ENCODE assay signal across 14 cellular contexts in the genomic region with DNA sequence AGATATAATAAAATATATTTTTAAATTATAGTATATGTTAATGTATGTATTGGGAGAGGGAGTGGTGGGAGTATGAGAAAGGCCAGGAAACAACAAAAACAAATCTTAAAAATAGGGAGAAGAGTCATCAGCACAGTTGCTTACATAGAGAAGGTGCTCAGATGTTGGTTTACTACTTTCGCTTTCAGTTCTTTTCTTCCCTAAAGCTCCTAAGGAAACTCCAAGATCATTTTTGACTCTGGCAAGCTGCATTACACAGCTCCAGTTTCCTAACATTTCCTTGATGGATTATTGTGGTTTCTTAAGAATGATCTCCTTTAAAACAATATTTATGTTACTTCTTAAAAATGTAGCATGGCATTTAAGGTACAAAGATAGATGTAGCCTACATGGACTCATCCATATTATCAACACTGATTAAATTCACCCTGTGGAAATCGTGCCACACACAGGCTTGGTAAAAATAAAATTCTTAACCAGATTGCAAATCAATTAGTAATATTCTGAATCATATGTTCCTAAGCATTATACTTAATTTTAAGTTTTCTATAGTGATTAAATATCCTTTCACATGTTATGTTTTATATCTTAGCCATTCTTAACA.
DNase-seq lines count a peak whose midpoint lies in the region; ATAC-seq and TF ChIP-seq lines count a peak whose summit lies in the region.
"Had no signal": no experiment of that assay in that cellular context is flagged by ENCODE, and none has a peak within 500 bp of the region (broad histone marks: within the 10 kb centered on the region; RNA-seq: fewer than 3 reads in every experiment).

No MANE protein-coding gene starts in this region.

- H3K9me3 Mint-ChIP-seq in CD8-positive, alpha-beta T cell, result peaks cover 5% of the 10 kb centered on the region
- H3K9me3 Mint-ChIP-seq in endothelial cell (ENCODE audit: unreplicated experiment), result no peaks in the 10 kb centered on the region

- DNase-seq in CD8-positive, alpha-beta T cell, result no peak
- DNase-seq in coronary artery (ENCODE audit: low spot score) (no peak), osteoblast (ENCODE audit: insufficient read length, low spot score, missing footprints) (no peak), endothelial cell (ENCODE audit: low spot score) (no peak), NCI-H1092 treated with DMSO at 0.1 percent for 48 hours (lab: John Stamatoyannopoulos, UW) (no peak)
- DNase-seq: activated CD4-positive, alpha-beta T cell treated with anti-CD3 and anti-CD28 coated beads for 36 hours; adrenal gland; GOT3; NCI-H1105; spleen; stimulated activated naive B cell treated with anti-CD40 and anti-IgM and Interleukin-4, amounts not matched to agents 10 μg/mL and 1 μg/mL and 100 μg/mL, for 72 hours had no signal

- H3K27me3 Mint-ChIP-seq in CD8-positive, alpha-beta T cell (ENCODE audit: low read depth), result no peaks in the 10 kb centered on the region
- no peaks in the 10 kb centered on the region for H3K27me3 Mint-ChIP-seq in endothelial cell (ENCODE audit: unreplicated experiment)
- H3K27me3 Mint-ChIP-seq: memory B cell; stimulated activated naive B cell treated with anti-CD40 and anti-IgM and Interleukin-4, amounts not matched to agents 10 μg/mL and 1 μg/mL and 100 μg/mL, for 72 hours had no signal

- ATAC-seq in CD8-positive, alpha-beta T cell, result no peak
- ATAC-seq in GM19455 (IDR thresholded peaks at IDR 0.05; ENCODE audit: unreplicated experiment), result no peak
- ATAC-seq: activated CD4-positive, alpha-beta T cell treated with anti-CD3 and anti-CD28 coated beads for 36 hours; stimulated activated naive B cell treated with anti-CD40 and anti-IgM and Interleukin-4, amounts not matched to agents 10 μg/mL and 1 μg/mL and 100 μg/mL, for 72 hours had no signal

- TF ChIP-seq CTCF in CD8-positive, alpha-beta T cell (IDR thresholded peaks at IDR 0.05), result no peak
- TF ChIP-seq CTCF in Loucy (conservative IDR thresholded peaks at IDR 0.05; ENCODE audit: low read length) (no peak), coronary artery (IDR thresholded peaks at IDR 0.05) (no peak), osteoblast (IDR thresholded peaks at IDR 0.05; ENCODE audit: extremely low read depth, low read depth, low read length) (no peak), endothelial cell (IDR thresholded peaks at IDR 0.05; ENCODE audit: unreplicated experiment) (no peak)

- peaks cover 10% of the 10 kb centered on the region for H3K4me1 Mint-ChIP-seq in CD8-positive, alpha-beta T cell (ENCODE audit: low read depth)
- H3K4me1 Mint-ChIP-seq in endothelial cell (ENCODE audit: unreplicated experiment), result no peaks in the 10 kb centered on the region
- H3K4me1 Mint-ChIP-seq: memory B cell had no signal

- peak overlapping the region; percentile 10 for H3K4me3 Mint-ChIP-seq in CD8-positive, alpha-beta T cell
- no peak overlapping the region for H3K4me3 Mint-ChIP-seq in endothelial cell (ENCODE audit: unreplicated experiment)
- H3K4me3 Mint-ChIP-seq: activated CD4-positive, alpha-beta T cell treated with anti-CD3 and anti-CD28 coated beads for 36 hours; memory B cell; stimulated activated naive B cell treated with anti-CD40 and anti-IgM and Interleukin-4, amounts not matched to agents 10 μg/mL and 1 μg/mL and 100 μg/mL, for 72 hours had no signal

- no peak overlapping the region for H3K27ac ChIP-seq in CD8-positive, alpha-beta T cell (ENCODE audit: low read depth, low read length)
- H3K27ac ChIP-seq in coronary artery (no peak overlapping the region), osteoblast (ENCODE audit: low read depth, low read length) (no peak overlapping the region)

- H3K79me2 ChIP-seq in Loucy (ENCODE audit: insufficient read depth, low read length) (no peaks in the 10 kb centered on the region), osteoblast (ENCODE audit: insufficient read depth, low read length) (no peaks in the 10 kb centered on the region)

- no peaks in the 10 kb centered on the region for H3K27me3 ChIP-seq in CD8-positive, alpha-beta T cell (ENCODE audit: insufficient read depth, low read length)
- no peaks in the 10 kb centered on the region for H3K27me3 ChIP-seq in Loucy (ENCODE audit: insufficient read depth, low read length, poor library complexity, severe bottlenecking)
- no peaks in the 10 kb centered on the region for H3K27me3 ChIP-seq in osteoblast (ENCODE audit: insufficient read depth, low read length)
- H3K27me3 ChIP-seq: adrenal gland, spleen had no signal

- no peaks in the 10 kb centered on the region for H3K36me3 ChIP-seq in CD8-positive, alpha-beta T cell (ENCODE audit: insufficient read depth, low read length)
- H3K36me3 ChIP-seq in Loucy (ENCODE audit: insufficient read depth, low read length), result no peaks in the 10 kb centered on the region
- H3K36me3 ChIP-seq in osteoblast (ENCODE audit: insufficient read depth, low read length), result no peaks in the 10 kb centered on the region
- H3K36me3 ChIP-seq: adrenal gland, spleen had no signal

- H3K9me2 ChIP-seq in Loucy (replicated peaks; ENCODE audit: low read depth, low read length), result no peaks in the 10 kb centered on the region

- CTCF ChIA-PET in CD8-positive, alpha-beta T cell (lab: Charles Lee), result no interaction called here

- H3K9me3 ChIP-seq in CD8-positive, alpha-beta T cell (ENCODE audit: low read length), result no peaks in the 10 kb centered on the region
- no peaks in the 10 kb centered on the region for H3K9me3 ChIP-seq in Loucy (ENCODE audit: insufficient read depth, low read depth, low read length)
- H3K9me3 ChIP-seq in osteoblast (ENCODE audit: low read depth, low read length), result no peaks in the 10 kb centered on the region

- H4K20me1 ChIP-seq in Loucy (ENCODE audit: insufficient read depth, low read length, poor library complexity, severe bottlenecking), result no peaks in the 10 kb centered on the region
- H4K20me1 ChIP-seq in osteoblast (ENCODE audit: insufficient read depth, low read length), result no peaks in the 10 kb centered on the region

- no peak overlapping the region for H3K27ac Mint-ChIP-seq in CD8-positive, alpha-beta T cell
- H3K27ac Mint-ChIP-seq in endothelial cell (ENCODE audit: unreplicated experiment), result no peak overlapping the region
- H3K27ac Mint-ChIP-seq: activated CD4-positive, alpha-beta T cell treated with anti-CD3 and anti-CD28 coated beads for 36 hours; memory B cell; stimulated activated naive B cell treated with anti-CD40 and anti-IgM and Interleukin-4, amounts not matched to agents 10 μg/mL and 1 μg/mL and 100 μg/mL, for 72 hours had no signal

- H3K4me3 ChIP-seq in CD8-positive, alpha-beta T cell (ENCODE audit: low read depth, low read length), result no peak overlapping the region
- H3K4me3 ChIP-seq in Loucy (ENCODE audit: low read length, poor library complexity, severe bottlenecking) (peak overlapping the region; percentile 69), coronary artery (peak overlapping the region; percentile 28), osteoblast (ENCODE audit: insufficient read depth, low read length) (peak overlapping the region; percentile 52)

- POLR2A ChIA-PET in CD8-positive, alpha-beta T cell (lab: Charles Lee), result no interaction called here

- H3K36me3 Mint-ChIP-seq in CD8-positive, alpha-beta T cell, result no peaks in the 10 kb centered on the region
- no peaks in the 10 kb centered on the region for H3K36me3 Mint-ChIP-seq in endothelial cell (ENCODE audit: low read depth, unreplicated experiment)

- H3K4me2 ChIP-seq in Loucy (ENCODE audit: low read depth, low read length, poor library complexity, severe bottlenecking) (peak overlapping the region; percentile 92), osteoblast (ENCODE audit: insufficient read depth, low read length) (peak overlapping the region; percentile 80)

- H3K4me1 ChIP-seq in CD8-positive, alpha-beta T cell (ENCODE audit: insufficient read depth, low read length), result no peaks in the 10 kb centered on the region
- H3K4me1 ChIP-seq in Loucy (ENCODE audit: insufficient read depth, low read length, poor library complexity, severe bottlenecking), result peaks cover 15% of the 10 kb centered on the region
- no peaks in the 10 kb centered on the region for H3K4me1 ChIP-seq in osteoblast (ENCODE audit: insufficient read depth, low read length)

- H2AFZ ChIP-seq in Loucy (ENCODE audit: low read length), result peak overlapping the region; percentile 98
- H2AFZ ChIP-seq in osteoblast (ENCODE audit: low read length), result peak overlapping the region; percentile 70

- H3K9ac ChIP-seq in Loucy (ENCODE audit: low read depth, low read length, poor library complexity, severe bottlenecking), result peak overlapping the region; percentile 52

- intact Hi-C loops in CD8-positive, alpha-beta T cell (cut with DNase I, micrococcal nuclease), result no loop called here

- H3F3A ChIP-seq in Loucy (ENCODE audit: low read depth), result no peaks in the 10 kb centered on the region
